In genomic region chr2:73938761-73939352, GRCh38 we compare ENCODE assay signal across 10 cellular contexts. TPM values are rescaled to one million over a fixed set of nuclear protein-coding genes. Genes with fewer than 3 reads are reported as not detected.
DNase-seq lines count a peak whose midpoint lies in the region; TF ChIP-seq lines count a peak whose summit lies in the region.
"Had no signal": no experiment of that assay in that cellular context is flagged by ENCODE, and none has a peak within 500 bp of the region (broad histone marks: within the 10 kb centered on the region; RNA-seq: fewer than 3 reads in every experiment).

No MANE protein-coding gene starts in this region.

- H2BK12ac ChIP-seq in mesenchymal stem cell (ENCODE audit: low read length in 2 of 2): no peak overlapping the region

- no peak overlapping the region for H4K91ac ChIP-seq in mesenchymal stem cell (ENCODE audit: low read length)

- H3K4me1 ChIP-seq in mesenchymal stem cell (ENCODE audit: control insufficient read depth, insufficient read depth, low read depth, low read length) (peaks cover 7% of the 10 kb centered on the region), HAP-1 (peaks cover 9% of the 10 kb centered on the region), vagina (peaks cover 33% of the 10 kb centered on the region)

- 94% methylated on average over 5 of the region's 5 CpGs for WGBS in mesenchymal stem cell

- H2AK5ac ChIP-seq in mesenchymal stem cell (ENCODE audit: low read length, severe bottlenecking): no peak overlapping the region

- peak; percentile 40 for DNase-seq in BJ (ENCODE audit: low read depth)
- DNase-seq in HT1080 (ENCODE audit: low read depth): peak; percentile 85
- DNase-seq in astrocyte of the spinal cord (ENCODE audit: low read depth, low spot score): peak; percentile 83
- DNase-seq in mesenchymal stem cell: peak; percentile 37
- DNase-seq in HAP-1 (ENCODE audit: low spot score in 2 of 2): no peak
- DNase-seq in HPDE6-E6E7 (ENCODE audit: extremely low spot score): no peak
- no peak for DNase-seq in vagina (ENCODE audit: extremely low spot score in 2 of 2)
- no peak for DNase-seq in COLO668 (lab: John Stamatoyannopoulos, UW; ENCODE audit: unreplicated experiment)
- DNase-seq: NCI-H2081, small intestine had no signal

- H3K4me3 ChIP-seq in BJ (ENCODE audit: low read depth, low read length) (no peak overlapping the region), astrocyte of the spinal cord (ENCODE audit: low read depth, low read length) (no peak overlapping the region), mesenchymal stem cell (ENCODE audit: insufficient read depth in 1 of 2, low read depth in 1 of 2, low read length in 2 of 2) (no peak overlapping the region), HAP-1 (no peak overlapping the region), vagina (no peak overlapping the region)

- H3K79me1 ChIP-seq in mesenchymal stem cell (replicated peaks; ENCODE audit: low read length, poor library complexity, severe bottlenecking): peaks cover 7% of the 10 kb centered on the region

- TF ChIP-seq CTCF in BJ (IDR thresholded peaks at IDR 0.05; ENCODE audit: insufficient read depth, low read depth, low read length) (no peak), astrocyte of the spinal cord (IDR thresholded peaks at IDR 0.05; ENCODE audit: low read depth, low read length) (no peak), vagina (IDR thresholded peaks at IDR 0.05) (no peak)

- H2AFZ ChIP-seq in mesenchymal stem cell (ENCODE audit: low read depth, low read length): no peak overlapping the region

- POLR2A ChIA-PET in BJ (lab: Charles Lee): no interaction called here

- no peak overlapping the region for H3K4me2 ChIP-seq in mesenchymal stem cell (ENCODE audit: low read length, poor library complexity, severe bottlenecking)

- intact Hi-C loops in vagina (cut with DNase I): no loop called here

- peak overlapping the region; percentile 35 for H3K27ac ChIP-seq in mesenchymal stem cell (ENCODE audit: low read length, poor library complexity, severe bottlenecking)
- no peak overlapping the region for H3K27ac ChIP-seq in vagina

- peak overlapping the region; percentile 7 for H3K9ac ChIP-seq in mesenchymal stem cell (ENCODE audit: low read length)

- no peak overlapping the region for H4K8ac ChIP-seq in mesenchymal stem cell (ENCODE audit: low read length)

- H3K9me3 ChIP-seq in mesenchymal stem cell (ENCODE audit: control insufficient read depth, low read length): no peaks in the 10 kb centered on the region
- H3K9me3 ChIP-seq in HAP-1: no peaks in the 10 kb centered on the region
- H3K9me3 ChIP-seq in vagina: no peaks in the 10 kb centered on the region

- no peak overlapping the region for H2BK5ac ChIP-seq in mesenchymal stem cell (ENCODE audit: low read depth, low read length, poor library complexity, severe bottlenecking)

- in situ Hi-C loops in astrocyte of the spinal cord (cut with HindIII; ENCODE audit: low sequenced_read_pairs) (no loop called here), HAP-1 (cut with MboI; ENCODE audit: low sequenced_read_pairs) (no loop called here)

- CTCF ChIA-PET in BJ (lab: Yijun Ruan, JAX): interaction anchor here (0.9 to 1.2 kb wide), 2 partner anchors 16 to 188 kb away, joined by 3 to 4 read pairs; no protein-coding TSS in a partner anchor

- peak overlapping the region in 1 of 2 experiments; percentile 13 for H3K4ac ChIP-seq in mesenchymal stem cell (ENCODE audit: low read depth in 1 of 2, low read length in 2 of 2)

- H3K27me3 ChIP-seq in BJ (ENCODE audit: control insufficient read depth, insufficient read depth, low read length): no peaks in the 10 kb centered on the region
- no peaks in the 10 kb centered on the region for H3K27me3 ChIP-seq in mesenchymal stem cell (ENCODE audit: control insufficient read depth in 1 of 2, insufficient read depth in 1 of 2, low read length in 2 of 2)
- H3K27me3 ChIP-seq in HAP-1 (ENCODE audit: low read depth): no peaks in the 10 kb centered on the region
- no peaks in the 10 kb centered on the region for H3K27me3 ChIP-seq in vagina

- H3K18ac ChIP-seq in mesenchymal stem cell (ENCODE audit: low read depth in 1 of 2, low read length in 2 of 2): no peak overlapping the region

- H3K14ac ChIP-seq in mesenchymal stem cell (ENCODE audit: low read length in 2 of 2): no peak overlapping the region

- peaks cover 2% of the 10 kb centered on the region for H3K36me3 ChIP-seq in BJ (ENCODE audit: control insufficient read depth, insufficient read depth, low read length)
- H3K36me3 ChIP-seq in mesenchymal stem cell (ENCODE audit: control insufficient read depth in 1 of 2, insufficient read depth in 2 of 2, low read depth in 1 of 2, low read length in 2 of 2): peaks cover 12 to 49% of the 10 kb centered on the region in 2 experiments
- H3K36me3 ChIP-seq in HAP-1 (replicated peaks): peaks cover 39% of the 10 kb centered on the region
- no peaks in the 10 kb centered on the region for H3K36me3 ChIP-seq in vagina

- no peak for TF ChIP-seq POLR2A in vagina (IDR thresholded peaks at IDR 0.05)

- H2BK120ac ChIP-seq in mesenchymal stem cell (ENCODE audit: low read depth, low read length): no peak overlapping the region

- H2BK15ac ChIP-seq in mesenchymal stem cell (ENCODE audit: low read depth, poor library complexity, severe bottlenecking): no peak overlapping the region

- no peak overlapping the region for H3K23ac ChIP-seq in mesenchymal stem cell (ENCODE audit: low read length in 2 of 2)

RNA-seq across cellular contexts. Expression of gene DGUOK, which starts 12.2 kb away (rescaled TPM):
- polyA plus RNA-seq in BJ (2011; rRNA removed): 76.6 and 79.8 TPM in 2 replicates
- polyA minus RNA-seq in BJ (2011; rRNA and poly(A)+ RNA removed): 15.7 and 17.9 TPM in 2 replicates
- total RNA-seq in HT1080 (2014; rRNA removed; shearing (Covaris generic)): 89.7 and 92.1 TPM in 2 replicates
- polyA plus RNA-seq in HT1080 (2015; cell fraction: cytosol; rRNA removed): 105 and 109 TPM in 2 replicates
- 52.8 and 55.5 TPM in 2 replicates for polyA plus RNA-seq in HT1080 (2015; cell fraction: nucleus; rRNA removed)
- polyA plus RNA-seq in mesenchymal stem cell (2013, experiment 1 of 2): 115 TPM
- 112 TPM for polyA plus RNA-seq in mesenchymal stem cell (2013, experiment 2 of 2)
- 52.3 TPM for total RNA-seq in vagina

RNA-seq across cellular contexts. Expression of gene TET3, which starts 45.9 kb away (rescaled TPM):
- 2.1 and 2.6 TPM in 2 replicates for polyA plus RNA-seq in BJ (2011; rRNA removed)
- 5.2 and 6.2 TPM in 2 replicates for polyA minus RNA-seq in BJ (2011; rRNA and poly(A)+ RNA removed)
- 3.1 and 4.4 TPM in 2 replicates for total RNA-seq in HT1080 (2014; rRNA removed; shearing (Covaris generic))
- 2.5 and 3.5 TPM in 2 replicates for polyA plus RNA-seq in HT1080 (2015; cell fraction: cytosol; rRNA removed)
- 8.7 and 9.4 TPM in 2 replicates for polyA plus RNA-seq in HT1080 (2015; cell fraction: nucleus; rRNA removed)
- 3.7 TPM for polyA plus RNA-seq in mesenchymal stem cell (2013, experiment 1 of 2)
- polyA plus RNA-seq in mesenchymal stem cell (2013, experiment 2 of 2): 3.4 TPM
- total RNA-seq in vagina: 12.3 TPM

RNA-seq across cellular contexts. Expression of gene ACTG2, which starts 46.0 kb away (rescaled TPM):
- 43.8 and 81.3 TPM in 2 replicates for polyA plus RNA-seq in BJ (2011; rRNA removed)
- polyA minus RNA-seq in BJ (2011; rRNA and poly(A)+ RNA removed): 68.0 and 87.5 TPM in 2 replicates
- not detected in 2 replicates for total RNA-seq in HT1080 (2014; rRNA removed; shearing (Covaris generic))
- not detected in 2 replicates for polyA plus RNA-seq in HT1080 (2015; cell fraction: cytosol; rRNA removed)
- polyA plus RNA-seq in HT1080 (2015; cell fraction: nucleus; rRNA removed): not detected in 2 replicates
- polyA plus RNA-seq in mesenchymal stem cell (2013, experiment 1 of 2): 101 TPM
- 99.5 TPM for polyA plus RNA-seq in mesenchymal stem cell (2013, experiment 2 of 2)
- total RNA-seq in vagina: 413 TPM

Comparison
In these comparisons a context has a peak if more than half of its experiments do, and no peak if none do; other contexts are left out.
1. DNase-seq: peak in BJ (single experiment), HT1080 (single experiment), astrocyte of the spinal cord (single experiment) and mesenchymal stem cell (single experiment); none in HAP-1 (0 of 2), HPDE6-E6E7 (single experiment), vagina (0 of 2) and COLO668 (single experiment).
2. RNA of gene ACTG2, which starts 46.0 kb away (total RNA-seq): 413 TPM in vagina (single experiment); not detected in HT1080; every median in the first group is over 100 times any median in the second.